10 cellular contexts compared by ENCODE assay signal in the genomic region with DNA sequence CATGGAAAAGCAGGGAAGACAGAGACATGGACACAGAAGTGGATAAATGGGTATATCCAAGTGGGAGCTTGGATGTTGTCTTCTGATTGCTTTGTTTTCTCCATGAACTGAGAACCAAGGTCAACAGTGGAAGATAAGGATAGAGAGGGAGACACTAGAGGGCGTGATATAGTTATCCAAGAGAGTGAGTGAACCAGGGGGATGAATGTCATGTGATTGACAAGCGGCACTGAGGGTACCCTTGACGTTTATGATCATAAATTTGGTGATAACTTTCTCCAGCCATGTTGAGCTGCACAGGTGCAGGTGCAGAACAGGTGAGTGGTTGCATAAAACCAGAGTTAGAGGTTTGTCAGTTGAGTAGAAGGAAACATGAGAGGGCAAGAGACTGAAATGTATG. TPM values are rescaled to one million over a fixed set of nuclear protein-coding genes. Genes with fewer than 3 reads are reported as not detected.
DNase-seq lines count a peak whose midpoint lies in the region; ATAC-seq, FAIRE-seq and TF ChIP-seq lines count a peak whose summit lies in the region.
"Had no signal": no experiment of that assay in that cellular context is flagged by ENCODE, and none has a peak within 500 bp of the region (broad histone marks: within the 10 kb centered on the region; RNA-seq: fewer than 3 reads in every experiment).

No MANE protein-coding gene starts in this region.

- WGBS in K562 (ENCODE audit: insufficient coverage, low coverage, missing lambda C conversion rate) = 0% methylated on average over 2 of the region's 3 CpGs
- 6 to 14% (median 9%) methylated on average over 3 of the region's 3 CpGs for WGBS in small intestine, 3 donors

- no peak overlapping the region for H3K9ac ChIP-seq in K562 (ENCODE audit: insufficient read depth in 1 of 2, low read depth in 2 of 2, low read length in 2 of 2)

- peaks cover 2 to 9% of the 10 kb centered on the region in 2 experiments; a peak in 2 of 5 replicates for H3K27me3 ChIP-seq in K562 (ENCODE audit: control insufficient read depth in 2 of 2, insufficient read depth in 2 of 2, low read length in 2 of 2)
- H3K27me3 ChIP-seq in small intestine (ENCODE audit: control insufficient read depth in 2 of 2, insufficient read depth in 2 of 2, low read length in 2 of 2) = no peaks in the 10 kb centered on the region

- no peak overlapping the region for H3K27ac Mint-ChIP-seq in activated CD4-positive, alpha-beta T cell treated with anti-CD3 and anti-CD28 coated beads for 36 hours

- no peaks in the 10 kb centered on the region for H3K79me2 ChIP-seq in K562 (ENCODE audit: control insufficient read depth, insufficient read depth, low read length)

- peak; percentile 17 to 68; a peak in 2 of 4 replicates for TF ChIP-seq RAD21 in K562 (CRISPR knock-in tag; conservative IDR thresholded peaks at IDR 0.05 in 1 of 2, IDR thresholded peaks at IDR 0.05 in 1 of 2)

- H3K4me1 Mint-ChIP-seq in activated CD4-positive, alpha-beta T cell treated with anti-CD3 and anti-CD28 coated beads for 36 hours = no peaks in the 10 kb centered on the region

- H3K9me3 ChIP-seq in K562 (replicated peaks; ENCODE audit: control insufficient read depth, insufficient read depth, low read depth, low read length) (no peaks in the 10 kb centered on the region), small intestine (ENCODE audit: control insufficient read depth, low read depth) (no peaks in the 10 kb centered on the region)

- H3K36me3 ChIP-seq in K562 (ENCODE audit: control insufficient read depth, insufficient read depth, low read length) (no peaks in the 10 kb centered on the region), small intestine (ENCODE audit: control insufficient read depth in 2 of 2, insufficient read depth in 2 of 2, low read length in 2 of 2) (no peaks in the 10 kb centered on the region)

- no peak overlapping the region for H2AFZ ChIP-seq in K562 (ENCODE audit: low read depth, low read length)

- TF ChIP-seq CTCF in LNCAP (IDR thresholded peaks at IDR 0.05) = peak; percentile 45
- peak; percentile 37 to 56 (median 55); a peak in 5 of 6 replicates for TF ChIP-seq CTCF in K562 (IDR thresholded peaks at IDR 0.05 in 2 of 3, conservative IDR thresholded peaks at IDR 0.05 in 1 of 3; ENCODE audit: insufficient read depth in 2 of 3, low read depth in 1 of 3, low read length in 3 of 3)

- no peaks in the 10 kb centered on the region for H3K27me3 Mint-ChIP-seq in activated CD4-positive, alpha-beta T cell treated with anti-CD3 and anti-CD28 coated beads for 36 hours

- FAIRE-seq in K562 (lab: Jason Lieb, UNC) (no peak), small intestine (lab: Jason Lieb, UNC) (no peak)

- no peaks in the 10 kb centered on the region for H3K36me3 Mint-ChIP-seq in activated CD4-positive, alpha-beta T cell treated with anti-CD3 and anti-CD28 coated beads for 36 hours (ENCODE audit: low read depth)

- H4K20me1 ChIP-seq in K562 (replicated peaks; ENCODE audit: control insufficient read depth, insufficient read depth, low read length) = no peaks in the 10 kb centered on the region

- no peaks in the 10 kb centered on the region for H3K9me1 ChIP-seq in K562 (ENCODE audit: control insufficient read depth, insufficient read depth, low read length)

- in situ Hi-C loops in K562 (cut with MboI) = no loop called here

- H3K4me3 ChIP-seq in K562 = no peak overlapping the region
- H3K4me3 ChIP-seq in small intestine (ENCODE audit: low read depth in 1 of 2, low read length in 2 of 2) = no peak overlapping the region

- no peak for TF ChIP-seq POLR2A in K562 (conservative IDR thresholded peaks at IDR 0.05)

- H3K4me2 ChIP-seq in K562 (ENCODE audit: insufficient read depth, low read length) = no peak overlapping the region

- no TSS peak for BruUV-seq in K562 (replicated peaks; lab: Mats Ljungman, UMichigan)

- no peak overlapping the region for H3K4me3 Mint-ChIP-seq in activated CD4-positive, alpha-beta T cell treated with anti-CD3 and anti-CD28 coated beads for 36 hours

- no peak for TF ChIP-seq EP300 in K562 (IDR thresholded peaks at IDR 0.05; ENCODE audit: low read length)

- peak; percentile 81 for ATAC-seq in activated CD4-positive, alpha-beta T cell treated with anti-CD3 and anti-CD28 coated beads for 36 hours
- ATAC-seq in K562 = peak; percentile 65; the same call in 1 of the 3 replicates

- DNase-seq in activated CD4-positive, alpha-beta T cell treated with anti-CD3 and anti-CD28 coated beads for 36 hours = no peak
- DNase-seq in activated CD4-positive, alpha-beta T cell treated with anti-CD3 and anti-CD28 coated beads, Interleukin-2, amount 50 U/mL, for 4 hours = no peak
- peak in 3 of 4 experiments; percentile 23 to 31 (median 24) for DNase-seq in K562 (ENCODE audit: extremely low read depth in 1 of 4, low spot score in 3 of 4)
- DNase-seq in small intestine = peak; percentile 28
- no peak for DNase-seq in activated gamma-delta T cell treated with Interleukin-2 at 50 U/mL for 16 hours
- no peak for DNase-seq in foreskin melanocyte
- DNase-seq in kidney tubule cell (ENCODE audit: low spot score) = no peak
- DNase-seq: stimulated activated CD4-positive, alpha-beta T cell treated with anti-CD3 and anti-CD28 coated beads, Interleukin-4, amount 100 ng/mL, for 1 hour; SW 1271 had no signal

- POLR2A ChIA-PET in activated CD4-positive, alpha-beta T cell treated with anti-CD3 and anti-CD28 coated beads for 36 hours (lab: Charles Lee) = no interaction called here
- POLR2A ChIA-PET in K562 (lab: Yijun Ruan, JAX) = no interaction called here

- CTCF ChIA-PET in activated CD4-positive, alpha-beta T cell treated with anti-CD3 and anti-CD28 coated beads for 36 hours (lab: Charles Lee) = interaction anchor here (0.6 to 4.5 kb wide), 8 partner anchors 15 to 288 kb away, joined by 3 to 20 read pairs (median 3); no protein-coding TSS in a partner anchor
- CTCF ChIA-PET in K562 (lab: Yijun Ruan, JAX; ENCODE audit: low intra/inter-chr PET ratio) = interaction anchor here (0.6 to 1.1 kb wide), 2 partner anchors 30 to 37 kb away, joined by 3 to 5 read pairs; no protein-coding TSS in a partner anchor

- H3K27ac ChIP-seq in K562 (ENCODE audit: extremely low read depth, low read depth, low read length) (no peak overlapping the region), small intestine (ENCODE audit: low read depth in 1 of 2, low read length in 1 of 2) (no peak overlapping the region)

- H3K9me3 Mint-ChIP-seq in activated CD4-positive, alpha-beta T cell treated with anti-CD3 and anti-CD28 coated beads for 36 hours (ENCODE audit: low read depth) = no peaks in the 10 kb centered on the region

- intact Hi-C loops in activated CD4-positive, alpha-beta T cell treated with anti-CD3 and anti-CD28 coated beads for 36 hours (cut with DNase I, micrococcal nuclease) = loop anchor here (1.0 to 2.0 kb wide), 3 partner anchors 30 to 39 kb away; no protein-coding TSS in a partner anchor
- intact Hi-C loops in K562 (cut with micrococcal nuclease) = loop anchor here (1.0 to 2.0 kb wide), 2 partner anchors 30 to 139 kb away; no protein-coding TSS in a partner anchor

- no peaks in the 10 kb centered on the region for H3K4me1 ChIP-seq in K562 (replicated peaks in 1 of 2; ENCODE audit: control insufficient read depth in 2 of 2, insufficient read depth in 2 of 2, low read length in 2 of 2)
- H3K4me1 ChIP-seq in small intestine (ENCODE audit: control insufficient read depth in 2 of 2, insufficient read depth in 1 of 2, low read depth in 1 of 2, low read length in 1 of 2) = no peaks in the 10 kb centered on the region

RNA-seq across cellular contexts. Expression of a gene that starts 20.7 kb away (rescaled TPM):
- total RNA-seq in activated CD4-positive, alpha-beta T cell treated with anti-CD3 and anti-CD28 coated beads for 36 hours = 1 to 10 TPM; 3.7 to 4.3 TPM
- 0.25 and 0.62 TPM in 2 replicates for total RNA-seq in K562 (2011; cell fraction: chromatin; rRNA removed; ENCODE audit: low replicate concordance)
- total RNA-seq in K562 (2011; cell fraction: nucleolus; rRNA removed) = 0.17 and 0.39 TPM in 2 replicates
- total RNA-seq in K562 (2011; cell fraction: nucleoplasm; rRNA removed) = not detected in 2 replicates
- total RNA-seq in K562 (2014; rRNA removed) = 0.09 TPM in 1 of 2 replicates, not detected in the other
- not detected in 2 replicates for total RNA-seq in K562 (2014; rRNA removed; fragmentation: Illumina TruSeq; extraction: Trizol)
- not detected in 2 replicates for total RNA-seq in K562 (2015; rRNA removed; fragmentation: Illumina TruSeq; extraction: Trizol)
- not detected in 2 replicates for total RNA-seq in K562 (2021)
- 0.04 TPM in 1 of 2 replicates, not detected in the other for polyA plus RNA-seq in K562 (2011; rRNA removed)
- 0.03 and 0.16 TPM in 2 replicates for polyA plus RNA-seq in K562 (2011; cell fraction: cytosol; rRNA removed)
- 0.21 and 0.34 TPM in 2 replicates for polyA plus RNA-seq in K562 (2011; cell fraction: nucleus; rRNA removed)
- 0.32 TPM in 1 of 2 replicates, not detected in the other for polyA plus RNA-seq in K562 (2012)
- polyA plus RNA-seq in K562 (2014; fragmentation: Illumina TruSeq; extraction: Trizol) = not detected in 2 replicates
- not detected for polyA plus RNA-seq in K562 (2014; fragmentation: Nextera tagmentation; extraction: Ambion mirVana)
- polyA plus RNA-seq in K562 (2014; rRNA removed) = not detected in 2 replicates
- not detected in 2 replicates for polyA minus RNA-seq in K562 (2011; rRNA and poly(A)+ RNA removed)
- polyA minus RNA-seq in K562 (2011; cell fraction: cytosol; rRNA and poly(A)+ RNA removed) = not detected in 2 replicates
- polyA minus RNA-seq in K562 (2011; cell fraction: nucleus; rRNA and poly(A)+ RNA removed) = 0.22 TPM in 1 of 2 replicates, not detected in the other
- polyA plus RNA-seq in small intestine = 1 to 10 TPM in 2 of 3 donors, under 1 TPM in 1; 0.67 to 3.5 (median 2.8) TPM

RNA-seq across cellular contexts. Expression of a gene that starts 49.3 kb away (rescaled TPM):
- 100 to 1,000 TPM in 1 of 2 experiments, 10 to 100 TPM in 1; 92.4 to 115 TPM for total RNA-seq in activated CD4-positive, alpha-beta T cell treated with anti-CD3 and anti-CD28 coated beads for 36 hours
- 210 and 456 TPM in 2 replicates for total RNA-seq in K562 (2011; cell fraction: chromatin; rRNA removed; ENCODE audit: low replicate concordance)
- total RNA-seq in K562 (2011; cell fraction: nucleolus; rRNA removed) = 264 and 268 TPM in 2 replicates
- total RNA-seq in K562 (2011; cell fraction: nucleoplasm; rRNA removed) = 232 and 256 TPM in 2 replicates
- total RNA-seq in K562 (2014; rRNA removed) (168 and 199 TPM in 2 replicates), K562 (2014; rRNA removed; fragmentation: Illumina TruSeq; extraction: Trizol) (122 and 130 TPM in 2 replicates), K562 (2015; rRNA removed; fragmentation: Illumina TruSeq; extraction: Trizol) (130 and 133 TPM in 2 replicates), K562 (2021) (148 and 157 TPM in 2 replicates)
- polyA plus RNA-seq in K562 (2011; rRNA removed) (224 and 343 TPM in 2 replicates), K562 (2014; fragmentation: Illumina TruSeq; extraction: Trizol) (151 and 155 TPM in 2 replicates), K562 (2014; fragmentation: Nextera tagmentation; extraction: Ambion mirVana) (10 to 100 TPM; 91.7 to 92.3 TPM), K562 (2014; rRNA removed) (196 and 222 TPM in 2 replicates), small intestine (100 to 1,000 TPM; 120 to 142 (median 139) TPM)
- 241 and 417 TPM in 2 replicates for polyA plus RNA-seq in K562 (2011; cell fraction: cytosol; rRNA removed)
- polyA plus RNA-seq in K562 (2011; cell fraction: nucleus; rRNA removed) = 535 and 1,075 TPM in 2 replicates
- 97.1 and 153 TPM in 2 replicates for polyA plus RNA-seq in K562 (2012)
- polyA minus RNA-seq in K562 (2011; rRNA and poly(A)+ RNA removed) = 242 and 358 TPM in 2 replicates
- 91.2 and 115 TPM in 2 replicates for polyA minus RNA-seq in K562 (2011; cell fraction: cytosol; rRNA and poly(A)+ RNA removed)
- polyA minus RNA-seq in K562 (2011; cell fraction: nucleus; rRNA and poly(A)+ RNA removed) = 85.5 and 190 TPM in 2 replicates

Comparison
In these comparisons a context has a peak if more than half of its experiments do, and no peak if none do; other contexts are left out.
1. DNase-seq: peak in K562 (3 of 4) and small intestine (single experiment); none in activated CD4-positive, alpha-beta T cell treated with anti-CD3 and anti-CD28 coated beads for 36 hours (single experiment), activated CD4-positive, alpha-beta T cell treated with anti-CD3 and anti-CD28 coated beads, Interleukin-2, amount 50 U/mL, for 4 hours (0 of 2), activated gamma-delta T cell treated with Interleukin-2 at 50 U/mL for 16 hours (single experiment), foreskin melanocyte (single experiment) and kidney tubule cell (single experiment).